Comparison of ENCODE assay signal across 1 cellular context in genomic region chr14:60248697-60249314, GRCh38.
TF ChIP-seq lines count a peak whose summit lies in the region.

TSS of gene PPM1A (plus strand) at chr14:60249221. CDS start at chr14:60282704, 33,483 bp downstream.

TF ChIP-seq in K562, 482 proteins besides CTCF, POLR2A, EP300 and RAD21 (continued from another document and continues in another):
- TF ChIP-seq ATF3 (IDR thresholded peaks at IDR 0.05), result peak; percentile 98
- TF ChIP-seq ATF3 (CRISPR knock-in tag; conservative IDR thresholded peaks at IDR 0.05), result no peak
- TF ChIP-seq E2F6 (IDR thresholded peaks at IDR 0.05; ENCODE audit: borderline replicate concordance in 1 of 2, extremely low read depth in 1 of 2, insufficient read depth in 1 of 2, insufficient read length in 1 of 2, low read depth in 1 of 2, low read length in 1 of 2, poor library complexity in 1 of 2, severe bottlenecking in 1 of 2), result peak in 1 of 2 experiments; percentile 41
- TF ChIP-seq FOXK2 (conservative IDR thresholded peaks at IDR 0.05 in 1 of 2, IDR thresholded peaks at IDR 0.05 in 1 of 2; ENCODE audit: low read depth in 2 of 2), result 0 out of 4 replicates have a peak, but pooled peaks of 1 of the 2 experiments have one; percentile 11
- peak; percentile 85 for TF ChIP-seq SUPT5H (IDR thresholded peaks at IDR 0.05)
- no peak for TF ChIP-seq CHD7 (IDR thresholded peaks at IDR 0.05; ENCODE audit: low read depth, low read length)
- TF ChIP-seq TFAP4 (CRISPR knock-in tag; IDR thresholded peaks at IDR 0.05; ENCODE audit: borderline replicate concordance), result peak; percentile 90
- no peak for TF ChIP-seq BDP1 (IDR thresholded peaks at IDR 0.05; ENCODE audit: insufficient read depth, insufficient read length)
- TF ChIP-seq WHSC1 (IDR thresholded peaks at IDR 0.05; ENCODE audit: low read length), result no peak
- no peak for TF ChIP-seq CHAMP1 (IDR thresholded peaks at IDR 0.05)
- TF ChIP-seq ELF1 (tag; IDR thresholded peaks at IDR 0.05), result peak; percentile 71
- TF ChIP-seq ATF1 (CRISPR knock-in tag; IDR thresholded peaks at IDR 0.05), result peak; percentile 63
- TF ChIP-seq ATF1 (tag; IDR thresholded peaks at IDR 0.05), result peak; percentile 93
- no peak for TF ChIP-seq MCM3 (IDR thresholded peaks at IDR 0.05)
- peak; percentile 43; the same call in 1 of the 2 replicates for TF ChIP-seq ZNF197 (CRISPR knock-in tag; IDR thresholded peaks at IDR 0.05; ENCODE audit: low read depth)
- peak; percentile 80 for TF ChIP-seq ZNF766 (CRISPR knock-in tag; conservative IDR thresholded peaks at IDR 0.05)
- peak; percentile 25 for TF ChIP-seq NEUROD1 (IDR thresholded peaks at IDR 0.05; ENCODE audit: borderline replicate concordance, low read depth, low read length, partially characterized antibody)
- no peak for TF ChIP-seq NUFIP1 (IDR thresholded peaks at IDR 0.05; ENCODE audit: partially characterized antibody)
- no peak for TF ChIP-seq NR2F6 (CRISPR knock-in tag; IDR thresholded peaks at IDR 0.05)
- TF ChIP-seq HNRNPL (IDR thresholded peaks at IDR 0.05; ENCODE audit: low read depth, low read length), result no peak
- TF ChIP-seq RBBP5 (IDR thresholded peaks at IDR 0.05; ENCODE audit: borderline replicate concordance, insufficient read depth, low read length, poor library complexity, severe bottlenecking), result peak; percentile 47
- TF ChIP-seq IFI16 (CRISPR knock-in tag; IDR thresholded peaks at IDR 0.05), result no peak
- TF ChIP-seq SMARCB1 (IDR thresholded peaks at IDR 0.05; ENCODE audit: insufficient read length, low read depth), result no peak
- no peak for TF ChIP-seq DNMT1 (IDR thresholded peaks at IDR 0.05)
- peak; percentile 3 for TF ChIP-seq PCBP1 (IDR thresholded peaks at IDR 0.05; ENCODE audit: low read depth, low read length, poor library complexity, severe bottlenecking)
- TF ChIP-seq PML (IDR thresholded peaks at IDR 0.05; ENCODE audit: low read length), result no peak
- TF ChIP-seq ARNT (IDR thresholded peaks at IDR 0.05), result no peak
- TF ChIP-seq GTF2E2 (tag; IDR thresholded peaks at IDR 0.05), result peak; percentile 77; the same call in 1 of the 2 replicates
- TF ChIP-seq ESRRA (IDR thresholded peaks at IDR 0.05; ENCODE audit: borderline replicate concordance, low read depth), result peak; percentile 29; the same call in 1 of the 2 replicates
- TF ChIP-seq SP1 (CRISPR knock-in tag; IDR thresholded peaks at IDR 0.05), result peak; percentile 30; the same call in 1 of the 2 replicates
- TF ChIP-seq CTBP1 (IDR thresholded peaks at IDR 0.05; ENCODE audit: borderline replicate concordance), result peak; percentile 32; the same call in 1 of the 2 replicates
- no peak for TF ChIP-seq ZC3H11A (IDR thresholded peaks at IDR 0.05; ENCODE audit: low read depth, low read length)
- TF ChIP-seq MLLT1 (IDR thresholded peaks at IDR 0.05), result no peak
- TF ChIP-seq CUX1 (CRISPR knock-in tag; IDR thresholded peaks at IDR 0.05), result no peak
- no peak for TF ChIP-seq ZNF644 (tag; IDR thresholded peaks at IDR 0.05; ENCODE audit: low read depth)
- TF ChIP-seq ZNF431 (CRISPR knock-in tag; IDR thresholded peaks at IDR 0.05), result no peak
- no peak for TF ChIP-seq KLF1 (tag; IDR thresholded peaks at IDR 0.05)
- TF ChIP-seq CAMTA2 (CRISPR knock-in tag; conservative IDR thresholded peaks at IDR 0.05), result no peak
- peak; percentile 10; the same call in 1 of the 2 replicates for TF ChIP-seq ZBTB17 (CRISPR knock-in tag; IDR thresholded peaks at IDR 0.05)
- no peak for TF ChIP-seq TGIF2 (CRISPR knock-in tag; IDR thresholded peaks at IDR 0.05)
